16 cellular contexts compared by ENCODE assay signal in the genomic region with DNA sequence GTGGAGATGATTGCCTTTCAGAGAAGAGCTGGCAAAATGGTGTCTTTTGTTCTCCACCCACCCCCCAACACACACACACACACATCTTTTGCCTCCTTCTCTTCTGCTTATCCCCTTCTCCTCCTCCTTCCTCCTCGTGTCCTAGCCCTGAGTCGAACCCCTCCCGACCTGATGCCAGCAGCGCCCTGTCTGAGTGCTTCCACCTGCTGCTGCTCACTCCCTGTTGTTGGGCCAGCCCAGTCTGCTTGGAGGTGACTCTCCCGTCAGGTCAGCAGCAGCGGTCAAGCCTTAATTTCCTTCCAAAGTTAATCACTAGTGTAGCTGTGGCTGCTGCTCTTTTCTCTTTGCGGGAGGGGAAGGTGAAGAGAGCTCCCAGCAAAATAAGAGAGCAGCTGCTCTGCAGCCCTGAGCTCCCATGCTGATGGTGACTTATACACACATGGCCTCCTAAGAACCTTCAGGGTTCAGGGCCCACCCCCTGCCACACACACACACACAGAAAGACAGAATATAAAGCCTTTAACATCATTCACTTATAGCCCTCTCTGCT. TPM values are rescaled to one million over a fixed set of nuclear protein-coding genes. Genes with fewer than 3 reads are reported as not detected.
A peak's percentile ranks its signal among the peaks of the same experiment; 100 is the strongest.
DNase-seq lines count a peak whose midpoint lies in the region; ATAC-seq and TF ChIP-seq lines count a peak whose summit lies in the region.
"Had no signal": no experiment of that assay in that cellular context is flagged by ENCODE, and none has a peak within 500 bp of the region (broad histone marks: within the 10 kb centered on the region; RNA-seq: fewer than 3 reads in every experiment).

No MANE protein-coding gene starts in this region.

- peaks cover 6% of the 10 kb centered on the region for H3K27me3 Mint-ChIP-seq in glutamatergic neuron (ENCODE audit: unreplicated experiment)
- H3K27me3 Mint-ChIP-seq in nephron progenitor cell (ENCODE audit: low read depth, poor library complexity) = peaks cover 15% of the 10 kb centered on the region
- H3K27me3 Mint-ChIP-seq in stimulated activated naive CD8-positive, alpha-beta T cell treated with anti-CD3 and anti-CD28 coated beads, Interleukin-15, amount 100 ng/mL, for 72 hours = peaks cover 72% of the 10 kb centered on the region

- H3K4me1 ChIP-seq in SJCRH30 (peaks cover 61% of the 10 kb centered on the region), uterus (peaks cover 0 to 9% of the 10 kb centered on the region in 2 donors)

- H3K27ac Mint-ChIP-seq in glutamatergic neuron (ENCODE audit: unreplicated experiment) (peak overlapping the region; percentile 12), nephron progenitor cell (peak overlapping the region; percentile 96)
- peak overlapping the region in 1 of 2 donors; percentile 68 for H3K27ac Mint-ChIP-seq in activated naive CD4-positive, alpha-beta T cell treated with anti-CD3 and anti-CD28 coated beads, Interleukin-2, amount 50 U/mL, for 72 hours
- peak overlapping the region in 1 of 2 donors; percentile 42 for H3K27ac Mint-ChIP-seq in stimulated activated naive CD8-positive, alpha-beta T cell treated with anti-CD3 and anti-CD28 coated beads, Interleukin-15, amount 100 ng/mL, for 72 hours
- H3K27ac Mint-ChIP-seq: activated naive CD8-positive, alpha-beta T cell treated with anti-CD3 and anti-CD28 coated beads, Interleukin-2, amount 10 ng/mL, durations not matched to agents 7 days and 5 days; CD8-positive, alpha-beta T cell had no signal

- H3K9me3 Mint-ChIP-seq in glutamatergic neuron (ENCODE audit: unreplicated experiment) = peaks cover 3% of the 10 kb centered on the region
- H3K9me3 Mint-ChIP-seq in nephron progenitor cell = peaks cover 32% of the 10 kb centered on the region
- no peaks in the 10 kb centered on the region for H3K9me3 Mint-ChIP-seq in activated naive CD4-positive, alpha-beta T cell treated with anti-CD3 and anti-CD28 coated beads, Interleukin-2, amount 50 U/mL, for 72 hours
- no peaks in the 10 kb centered on the region for H3K9me3 Mint-ChIP-seq in stimulated activated naive CD8-positive, alpha-beta T cell treated with anti-CD3 and anti-CD28 coated beads, Interleukin-15, amount 100 ng/mL, for 72 hours

- H3K4me1 Mint-ChIP-seq in glutamatergic neuron (ENCODE audit: low read depth, unreplicated experiment) (peaks cover 11% of the 10 kb centered on the region), nephron progenitor cell (peaks cover 74% of the 10 kb centered on the region)
- peaks cover 23% of the 10 kb centered on the region for H3K4me1 Mint-ChIP-seq in stimulated activated naive CD8-positive, alpha-beta T cell treated with anti-CD3 and anti-CD28 coated beads, Interleukin-15, amount 100 ng/mL, for 72 hours
- H3K4me1 Mint-ChIP-seq: activated naive CD8-positive, alpha-beta T cell treated with anti-CD3 and anti-CD28 coated beads, Interleukin-2, amount 10 ng/mL, durations not matched to agents 7 days and 5 days had no signal

- peak overlapping the region; percentile 44 for H3K4me3 ChIP-seq in SJCRH30
- peak overlapping the region in 1 of 2 donors; percentile 5 for H3K4me3 ChIP-seq in uterus

- H3K27ac ChIP-seq in SJCRH30 (peak overlapping the region; percentile 100), uterus (peak overlapping the region; percentile 60 to 73)

- H3K4me3 Mint-ChIP-seq in glutamatergic neuron (ENCODE audit: unreplicated experiment) (peak overlapping the region; percentile 74), nephron progenitor cell (peak overlapping the region; percentile 75)
- no peak overlapping the region for H3K4me3 Mint-ChIP-seq in stimulated activated naive CD8-positive, alpha-beta T cell treated with anti-CD3 and anti-CD28 coated beads, Interleukin-15, amount 100 ng/mL, for 72 hours
- H3K4me3 Mint-ChIP-seq: activated naive CD8-positive, alpha-beta T cell treated with anti-CD3 and anti-CD28 coated beads, Interleukin-2, amount 10 ng/mL, durations not matched to agents 7 days and 5 days; CD8-positive, alpha-beta T cell had no signal

- no peak for ATAC-seq in activated naive CD4-positive, alpha-beta T cell treated with anti-CD3 and anti-CD28 coated beads, Interleukin-2, amount 50 U/mL, for 72 hours
- no peak for ATAC-seq in stimulated activated naive CD8-positive, alpha-beta T cell treated with anti-CD3 and anti-CD28 coated beads, Interleukin-15, amount 100 ng/mL, for 72 hours
- ATAC-seq: CD8-positive, alpha-beta T cell had no signal

- H3K9me3 ChIP-seq in SJCRH30 (replicated peaks) = peaks cover 10% of the 10 kb centered on the region
- H3K9me3 ChIP-seq in uterus = no peaks in the 10 kb centered on the region

- DNase-seq in SJCRH30 (peak; percentile 93 to 95), glutamatergic neuron (peak; percentile 22), nephron progenitor cell (peak; percentile 34), uterus (peak; percentile 32 to 43), inferior parietal cortex (ENCODE audit: extremely low spot score) (no peak)
- no peak for DNase-seq in activated naive CD4-positive, alpha-beta T cell treated with anti-CD3 and anti-CD28 coated beads, Interleukin-2, amount 50 U/mL, for 72 hours (ENCODE audit: low spot score in 2 of 2)
- DNase-seq in stimulated activated naive CD8-positive, alpha-beta T cell treated with anti-CD3 and anti-CD28 coated beads, Interleukin-15, amount 100 ng/mL, for 72 hours = no peak
- DNase-seq: activated naive CD8-positive, alpha-beta T cell treated with anti-CD3 and anti-CD28 coated beads, Interleukin-2, amount 10 ng/mL, durations not matched to agents 7 days and 5 days; CD8-positive, alpha-beta T cell; cerebellar nuclear complex; erythroblast; head of caudate nucleus; NCI-H1417 treated with DMSO at 0.1 percent for 48 hours; NCI-H226; SHP77; stimulated activated naive CD4-positive, alpha-beta T cell treated with Interleukin-2 at 50 U/mL for 16 hours had no signal

- H3K36me3 Mint-ChIP-seq in glutamatergic neuron (ENCODE audit: unreplicated experiment) = no peaks in the 10 kb centered on the region
- peaks cover 14% of the 10 kb centered on the region for H3K36me3 Mint-ChIP-seq in nephron progenitor cell (ENCODE audit: low read depth)
- H3K36me3 Mint-ChIP-seq in activated naive CD4-positive, alpha-beta T cell treated with anti-CD3 and anti-CD28 coated beads, Interleukin-2, amount 50 U/mL, for 72 hours = peaks cover 0 to 4% of the 10 kb centered on the region in 2 donors
- H3K36me3 Mint-ChIP-seq: activated naive CD8-positive, alpha-beta T cell treated with anti-CD3 and anti-CD28 coated beads, Interleukin-2, amount 10 ng/mL, durations not matched to agents 7 days and 5 days; CD8-positive, alpha-beta T cell had no signal

- TF ChIP-seq CTCF in glutamatergic neuron (IDR thresholded peaks at IDR 0.05; ENCODE audit: partially characterized antibody, unreplicated experiment) (no peak), nephron progenitor cell (IDR thresholded peaks at IDR 0.05) (no peak), uterus (IDR thresholded peaks at IDR 0.05) (no peak)

- peaks cover under 1% of the 10 kb centered on the region for H3K36me3 ChIP-seq in SJCRH30
- no peaks in the 10 kb centered on the region for H3K36me3 ChIP-seq in uterus

- TF ChIP-seq POLR2A in uterus (IDR thresholded peaks at IDR 0.05) = no peak

- intact Hi-C loops in uterus (cut with DNase I; ENCODE audit: low total_unique reads) = no loop called here

- H3K27me3 ChIP-seq in SJCRH30 (no peaks in the 10 kb centered on the region), uterus (no peaks in the 10 kb centered on the region)

RNA-seq across cellular contexts. Expression of a gene that starts 43.8 kb away (rescaled TPM):
- total RNA-seq in SJCRH30 (2014; rRNA removed; shearing (Covaris generic)) = 319 and 336 TPM in 2 replicates
- 6.1 TPM for total RNA-seq in glutamatergic neuron (ENCODE audit: unreplicated experiment)
- 100 to 1,000 TPM in 3 of 4 donors, 10 to 100 TPM in 1; 81.6 to 281 (median 172) TPM for total RNA-seq in uterus
- under 1 TPM in 1 of 2 donors, not detected in 1; 0.14 TPM for total RNA-seq in activated naive CD4-positive, alpha-beta T cell treated with anti-CD3 and anti-CD28 coated beads, Interleukin-2, amount 50 U/mL, for 72 hours

Comparison
In these comparisons a context has a peak if more than half of its experiments do, and no peak if none do; other contexts are left out.
1. DNase-seq: peak in SJCRH30 (2 of 2), glutamatergic neuron (single experiment), nephron progenitor cell (single experiment) and uterus (2 of 2); none in activated naive CD4-positive, alpha-beta T cell treated with anti-CD3 and anti-CD28 coated beads, Interleukin-2, amount 50 U/mL, for 72 hours (0 of 2), stimulated activated naive CD8-positive, alpha-beta T cell treated with anti-CD3 and anti-CD28 coated beads, Interleukin-15, amount 100 ng/mL, for 72 hours (0 of 2) and inferior parietal cortex (single experiment).
2. H3K4me3 Mint-ChIP-seq: peak in glutamatergic neuron (single experiment) and nephron progenitor cell (single experiment); none in stimulated activated naive CD8-positive, alpha-beta T cell treated with anti-CD3 and anti-CD28 coated beads, Interleukin-15, amount 100 ng/mL, for 72 hours (0 of 2).
3. RNA of a gene that starts 43.8 kb away (total RNA-seq): 319 to 336 TPM in SJCRH30 and 81.6 to 281 TPM in uterus; 6.1 TPM in glutamatergic neuron (single experiment) and 0.14 TPM in activated naive CD4-positive, alpha-beta T cell treated with anti-CD3 and anti-CD28 coated beads, Interleukin-2, amount 50 U/mL, for 72 hours; every median in the first group is over 10 times any median in the second.